ENCODE assay signal across 22 cellular contexts in genomic region chr22:44580756-44581435, GRCh38.
DNase-seq lines count a peak whose midpoint lies in the region; ATAC-seq, FAIRE-seq and TF ChIP-seq lines count a peak whose summit lies in the region.
"Had no signal": no experiment of that assay in that cellular context is flagged by ENCODE, and none has a peak within 500 bp of the region (broad histone marks: within the 10 kb centered on the region; RNA-seq: fewer than 3 reads in every experiment).

No MANE protein-coding gene starts in this region.

- ATAC-seq in heart left ventricle, result no peak
- no peak for ATAC-seq in upper lobe of left lung (ENCODE audit: low FRiP score in 2 of 2)
- no peak for ATAC-seq in GM19324 (IDR thresholded peaks at IDR 0.05; ENCODE audit: low FRiP score, unreplicated experiment)
- ATAC-seq: gastroesophageal sphincter, HCT116, mucosa of descending colon, Panc1 had no signal

- no peak for TF ChIP-seq CTCF in heart left ventricle (IDR thresholded peaks at IDR 0.05)
- no peak for TF ChIP-seq CTCF in right atrium auricular region (IDR thresholded peaks at IDR 0.05)
- TF ChIP-seq CTCF in Peyer's patch (IDR thresholded peaks at IDR 0.05), result no peak
- no peak for TF ChIP-seq CTCF in upper lobe of left lung (IDR thresholded peaks at IDR 0.05)
- no peak for TF ChIP-seq CTCF in esophagus muscularis mucosa (IDR thresholded peaks at IDR 0.05)

- H3K27ac ChIP-seq in heart left ventricle (no peak overlapping the region), right atrium auricular region (no peak overlapping the region), Peyer's patch (no peak overlapping the region), upper lobe of left lung (no peak overlapping the region), esophagus muscularis mucosa (replicated peaks in 1 of 4) (no peak overlapping the region)
- H3K27ac ChIP-seq: gastroesophageal sphincter, thyroid gland had no signal

- no peaks in the 10 kb centered on the region for H3K9me3 ChIP-seq in heart left ventricle
- no peaks in the 10 kb centered on the region for H3K9me3 ChIP-seq in right atrium auricular region
- no peaks in the 10 kb centered on the region for H3K9me3 ChIP-seq in Peyer's patch
- no peaks in the 10 kb centered on the region for H3K9me3 ChIP-seq in upper lobe of left lung
- H3K9me3 ChIP-seq in esophagus muscularis mucosa, result no peaks in the 10 kb centered on the region
- H3K9me3 ChIP-seq: gastroesophageal sphincter, mucosa of descending colon, thyroid gland had no signal

- WGBS in heart left ventricle, 4 donors, result 87 to 92% (median 88%) methylated on average over 21 of the region's 21 CpGs
- 81 to 87% methylated on average over 19 to 21 of the region's 21 CpGs for WGBS in upper lobe of left lung, 2 donors
- WGBS in esophagus muscularis mucosa, result 85% methylated on average over 21 of the region's 21 CpGs

- no peak for FAIRE-seq in H54 (lab: Jason Lieb, UNC)

- H3K4me1 ChIP-seq in heart left ventricle (no peaks in the 10 kb centered on the region), right atrium auricular region (no peaks in the 10 kb centered on the region), Peyer's patch (no peaks in the 10 kb centered on the region), upper lobe of left lung (no peaks in the 10 kb centered on the region), esophagus muscularis mucosa (no peaks in the 10 kb centered on the region)
- H3K4me1 ChIP-seq: gastroesophageal sphincter, thyroid gland had no signal

- intact Hi-C loops in heart left ventricle (cut with DNase I) (no loop called here), esophagus muscularis mucosa (cut with DNase I) (no loop called here)

- DNase-seq in heart left ventricle (peak in 3 of 5 donors; percentile 9 to 31 (median 20)), right atrium auricular region (ENCODE audit: low spot score) (no peak), Peyer's patch (peak in 2 of 3 donors; percentile 9 to 39), mesenteric fat pad (ENCODE audit: low spot score) (peak; percentile 57), upper lobe of left lung (peak; percentile 12 to 31), H54 (ENCODE audit: insufficient read length, low spot score) (no peak), esophagus muscularis mucosa (ENCODE audit: extremely low spot score) (no peak)
- DNase-seq: ACHN; activated CD4-positive, alpha-beta T cell treated with anti-CD3 and anti-CD28 coated beads, Interleukin-2, amount 50 U/mL, for 48 hours; activated CD8-positive, alpha-beta memory T cell treated with anti-CD3 and anti-CD28 coated beads, Interleukin-2, amount 50 U/mL, for 48 hours; central memory CD4-positive, alpha-beta T cell; dermis blood vessel endothelial cell; GDM1; NCI-H1092 treated with DMSO at 0.1 percent for 48 hours; NCI-H1930; T1000; thyroid gland had no signal

- TF ChIP-seq POLR2A in heart left ventricle (IDR thresholded peaks at IDR 0.05), result no peak
- no peak for TF ChIP-seq POLR2A in Peyer's patch (IDR thresholded peaks at IDR 0.05)
- no peak for TF ChIP-seq POLR2A in upper lobe of left lung (IDR thresholded peaks at IDR 0.05)
- TF ChIP-seq POLR2A in H54 (IDR thresholded peaks at IDR 0.05; ENCODE audit: low read depth, low read length), result no peak
- TF ChIP-seq POLR2A in esophagus muscularis mucosa (IDR thresholded peaks at IDR 0.05; ENCODE audit: low read depth), result no peak

- H3K4me3 ChIP-seq in heart left ventricle (no peak overlapping the region), right atrium auricular region (no peak overlapping the region), Peyer's patch (no peak overlapping the region), upper lobe of left lung (no peak overlapping the region), esophagus muscularis mucosa (no peak overlapping the region)
- H3K4me3 ChIP-seq: gastroesophageal sphincter, mucosa of descending colon, thyroid gland had no signal

- H3K36me3 ChIP-seq in heart left ventricle (no peaks in the 10 kb centered on the region), right atrium auricular region (no peaks in the 10 kb centered on the region), Peyer's patch (no peaks in the 10 kb centered on the region), upper lobe of left lung (no peaks in the 10 kb centered on the region), esophagus muscularis mucosa (no peaks in the 10 kb centered on the region)
- H3K36me3 ChIP-seq: gastroesophageal sphincter, thyroid gland had no signal

- peaks cover 0 to 6% (median 0%) of the 10 kb centered on the region in 9 donors for H3K27me3 ChIP-seq in heart left ventricle
- no peaks in the 10 kb centered on the region for H3K27me3 ChIP-seq in right atrium auricular region
- no peaks in the 10 kb centered on the region for H3K27me3 ChIP-seq in Peyer's patch
- H3K27me3 ChIP-seq in upper lobe of left lung, result no peaks in the 10 kb centered on the region
- peaks cover 0 to 54% (median 2%) of the 10 kb centered on the region in 4 donors for H3K27me3 ChIP-seq in esophagus muscularis mucosa
- H3K27me3 ChIP-seq: thyroid gland had no signal

- no peak for TF ChIP-seq EP300 in upper lobe of left lung (IDR thresholded peaks at IDR 0.05)
- no peak for TF ChIP-seq EP300 in esophagus muscularis mucosa (IDR thresholded peaks at IDR 0.05)

Comparison
In these comparisons a context has a peak if more than half of its experiments do, and no peak if none do; other contexts are left out.
1. DNase-seq: peak in heart left ventricle (3 of 5), Peyer's patch (2 of 3), mesenteric fat pad (single experiment) and upper lobe of left lung (2 of 2); none in right atrium auricular region (single experiment), H54 (single experiment) and esophagus muscularis mucosa (single experiment).